In the genomic region with DNA sequence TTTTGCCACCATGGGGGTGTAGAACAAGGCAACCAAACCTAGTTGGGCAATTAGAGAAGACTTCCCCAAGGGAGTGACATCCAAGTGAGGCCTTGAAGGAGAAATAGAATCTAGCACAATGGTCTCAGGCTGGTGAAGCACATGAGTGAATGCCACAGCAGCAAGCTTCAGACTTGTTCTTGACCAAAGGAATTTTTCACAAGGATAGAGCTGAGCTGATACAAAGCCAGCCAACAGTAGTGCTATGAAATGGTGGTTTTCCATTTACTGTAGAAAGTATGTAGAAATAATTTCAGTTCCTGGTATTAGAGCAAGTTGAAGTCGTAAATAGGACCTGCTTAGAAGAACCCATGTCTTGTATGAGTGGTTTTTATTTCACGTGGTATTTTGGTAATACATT, we compare ENCODE assay signal across 1 cellular context.
TF ChIP-seq lines count a peak whose summit lies in the region.

No MANE protein-coding gene starts in this region.

TF ChIP-seq in GM23338, 12 proteins besides CTCF, POLR2A, EP300 and RAD21 (continued from another document):
- TF ChIP-seq NANOG (IDR thresholded peaks at IDR 0.05; ENCODE audit: borderline replicate concordance): no peak
- no peak for TF ChIP-seq EZH2 (IDR thresholded peaks at IDR 0.05; ENCODE audit: low read depth, unreplicated experiment)
- no peak for TF ChIP-seq CREB1 (CRISPR knock-in tag; IDR thresholded peaks at IDR 0.05; ENCODE audit: low read depth)
- TF ChIP-seq, protein P1, sequence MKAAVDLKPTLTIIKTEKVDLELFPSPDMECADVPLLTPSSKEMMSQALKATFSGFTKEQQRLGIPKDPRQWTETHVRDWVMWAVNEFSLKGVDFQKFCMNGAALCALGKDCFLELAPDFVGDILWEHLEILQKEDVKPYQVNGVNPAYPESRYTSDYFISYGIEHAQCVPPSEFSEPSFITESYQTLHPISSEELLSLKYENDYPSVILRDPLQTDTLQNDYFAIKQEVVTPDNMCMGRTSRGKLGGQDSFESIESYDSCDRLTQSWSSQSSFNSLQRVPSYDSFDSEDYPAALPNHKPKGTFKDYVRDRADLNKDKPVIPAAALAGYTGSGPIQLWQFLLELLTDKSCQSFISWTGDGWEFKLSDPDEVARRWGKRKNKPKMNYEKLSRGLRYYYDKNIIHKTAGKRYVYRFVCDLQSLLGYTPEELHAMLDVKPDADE (IDR thresholded peaks at IDR 0.05): no peak
- no peak for TF ChIP-seq EZH2phosphoT487 (IDR thresholded peaks at IDR 0.05; ENCODE audit: unreplicated experiment)
- no peak for TF ChIP-seq POLR2AphosphoS5 (IDR thresholded peaks at IDR 0.05; ENCODE audit: low read depth)
- TF ChIP-seq STAT1 (IDR thresholded peaks at IDR 0.05; ENCODE audit: unreplicated experiment): no peak
TF ChIP-seq in GM23338: peak in this region for 0.
